17 cellular contexts compared by ENCODE assay signal in the genomic region with DNA sequence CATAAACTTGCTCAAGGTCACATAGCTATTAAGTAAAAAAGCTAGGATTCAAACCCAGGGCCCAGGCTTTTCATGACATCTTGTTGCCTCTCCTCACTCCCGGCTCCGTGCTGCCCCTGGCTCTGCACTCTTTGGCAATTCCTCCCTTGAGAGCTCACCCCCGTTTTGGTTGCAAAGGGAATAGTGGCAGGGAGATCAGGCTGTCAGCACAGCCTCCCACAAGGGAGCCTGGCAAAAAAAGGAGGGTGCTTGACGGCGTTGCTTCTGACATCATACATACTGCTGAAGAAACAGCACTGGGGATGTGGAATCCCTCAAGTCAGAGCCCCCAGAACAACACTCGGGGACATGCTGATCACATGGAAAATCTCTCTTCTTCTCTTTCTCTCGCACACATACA. TPM values are rescaled to one million over a fixed set of nuclear protein-coding genes. Genes with fewer than 3 reads are reported as not detected.
DNase-seq lines count a peak whose midpoint lies in the region; ATAC-seq and TF ChIP-seq lines count a peak whose summit lies in the region.
"Had no signal": no experiment of that assay in that cellular context is flagged by ENCODE, and none has a peak within 500 bp of the region (broad histone marks: within the 10 kb centered on the region; RNA-seq: fewer than 3 reads in every experiment).

No MANE protein-coding gene starts in this region.

- no peaks in the 10 kb centered on the region for H3K79me2 ChIP-seq in neural cell (replicated peaks; ENCODE audit: insufficient read depth, low read length)

- H3K9ac ChIP-seq in BLaER1 (no peak overlapping the region), neural cell (ENCODE audit: low read length) (peak overlapping the region; percentile 49)
- H3K9ac ChIP-seq: GM23248 had no signal

- no peak overlapping the region for H3K4me3 Mint-ChIP-seq in activated T-cell treated with anti-CD3 and anti-CD28 coated beads, Interleukin-2, amount 50 U/mL, for 24 hours
- H3K4me3 Mint-ChIP-seq: CD8-positive, alpha-beta T cell; IgD-negative memory B cell had no signal

- peak; percentile 44 for DNase-seq in spleen
- no peak for DNase-seq in GM20000 (ENCODE audit: low spot score)
- DNase-seq in aorta, result no peak
- no peak for DNase-seq in activated T-cell treated with anti-CD3 and anti-CD28 coated beads, Interleukin-2, amount 50 U/mL, for 24 hours
- DNase-seq in stimulated activated CD4-positive, alpha-beta T cell treated with anti-CD3 and anti-CD28 coated beads, Interleukin-4, amount 100 ng/mL, for 4 hours, result no peak
- DNase-seq: AML-193, Calu3, DMS79 treated with DMSO at 0.1 percent for 48 hours, GM23248 had no signal

- H3K36me3 Mint-ChIP-seq in activated T-cell treated with anti-CD3 and anti-CD28 coated beads, Interleukin-2, amount 50 U/mL, for 24 hours (ENCODE audit: low read depth), result no peaks in the 10 kb centered on the region
- H3K36me3 Mint-ChIP-seq: CD8-positive, alpha-beta T cell; IgD-negative memory B cell had no signal

- H3K4me1 Mint-ChIP-seq in activated T-cell treated with anti-CD3 and anti-CD28 coated beads, Interleukin-2, amount 50 U/mL, for 24 hours (ENCODE audit: low read depth), result peaks cover 32% of the 10 kb centered on the region

- TF ChIP-seq POLR2A in spleen (IDR thresholded peaks at IDR 0.05), result no peak

- H3K4me3 ChIP-seq in BLaER1 (no peak overlapping the region), neural cell (ENCODE audit: low read length) (peak overlapping the region; percentile 52), spleen (no peak overlapping the region), aorta (ENCODE audit: low read length in 2 of 2) (no peak overlapping the region)
- H3K4me3 ChIP-seq: GM12878, GM23248, HAP-1 had no signal

- H3K27me3 ChIP-seq in BLaER1 (peaks cover 72% of the 10 kb centered on the region), neural cell (ENCODE audit: insufficient read depth, low read depth, low read length) (no peaks in the 10 kb centered on the region), spleen (replicated peaks in 1 of 7) (peaks cover 0 to 41% (median 0%) of the 10 kb centered on the region in 7 donors), aorta (ENCODE audit: control insufficient read depth in 1 of 2, insufficient read depth in 2 of 2, low read length in 1 of 2) (no peaks in the 10 kb centered on the region)

- H2AFZ ChIP-seq in neural cell (ENCODE audit: low read depth, low read length), result no peak overlapping the region
- H2AFZ ChIP-seq: GM23248 had no signal

- peaks cover 52% of the 10 kb centered on the region for H3K27me3 Mint-ChIP-seq in activated T-cell treated with anti-CD3 and anti-CD28 coated beads, Interleukin-2, amount 50 U/mL, for 24 hours

- TF ChIP-seq EP300 in neural cell (conservative IDR thresholded peaks at IDR 0.05; ENCODE audit: poor library complexity, severe bottlenecking), result no peak

- H3K9me3 Mint-ChIP-seq in activated T-cell treated with anti-CD3 and anti-CD28 coated beads, Interleukin-2, amount 50 U/mL, for 24 hours, result no peaks in the 10 kb centered on the region
- H3K9me3 Mint-ChIP-seq: CD8-positive, alpha-beta T cell had no signal

- intact Hi-C loops in spleen (cut with DNase I; ENCODE audit: low total_unique reads) (no loop called here), aorta (cut with DNase I) (no loop called here)

- H3K27ac ChIP-seq in BLaER1, result no peak overlapping the region
- peak overlapping the region; percentile 0 for H3K27ac ChIP-seq in angular gyrus (ENCODE audit: low read depth, low read length)
- H3K27ac ChIP-seq in neural cell (ENCODE audit: low read length), result peak overlapping the region; percentile 75
- no peak overlapping the region for H3K27ac ChIP-seq in spleen
- no peak overlapping the region for H3K27ac ChIP-seq in aorta (ENCODE audit: low read depth in 1 of 2, low read length in 2 of 2)
- H3K27ac ChIP-seq: GM23248 had no signal

- H3K9me2 ChIP-seq in neural cell (ENCODE audit: insufficient read depth, low read length), result no peaks in the 10 kb centered on the region

- H3K4me1 ChIP-seq in BLaER1 (peaks cover 57% of the 10 kb centered on the region), spleen (peaks cover 0 to 31% (median 0%) of the 10 kb centered on the region in 6 donors), aorta (ENCODE audit: control insufficient read depth in 1 of 2, insufficient read depth in 2 of 2, low read length in 2 of 2) (no peaks in the 10 kb centered on the region)
- H3K4me1 ChIP-seq: HAP-1 had no signal

- TF ChIP-seq RAD21 in neural cell (conservative IDR thresholded peaks at IDR 0.05), result no peak

- H3F3A ChIP-seq in neural cell (ENCODE audit: insufficient read depth, low read length, poor library complexity, severe bottlenecking), result no peaks in the 10 kb centered on the region

- TF ChIP-seq CTCF in neural cell (IDR thresholded peaks at IDR 0.05; ENCODE audit: poor library complexity, severe bottlenecking) (no peak), spleen (IDR thresholded peaks at IDR 0.05 in 8 of 11, conservative IDR thresholded peaks at IDR 0.05 in 3 of 11) (no peak), GM20000 (IDR thresholded peaks at IDR 0.05; ENCODE audit: extremely low read depth, missing control alignments) (no peak)

- ATAC-seq in aorta (ENCODE audit: low FRiP score), result no peak
- ATAC-seq: CD8-positive, alpha-beta T cell; GM12878; HepG2 had no signal

- H3K4me2 ChIP-seq in BLaER1 (peak overlapping the region; percentile 61), neural cell (ENCODE audit: low read length) (no peak overlapping the region)

- no peak overlapping the region for H3K27ac Mint-ChIP-seq in activated T-cell treated with anti-CD3 and anti-CD28 coated beads, Interleukin-2, amount 50 U/mL, for 24 hours
- H3K27ac Mint-ChIP-seq: CD8-positive, alpha-beta T cell; IgD-negative memory B cell had no signal

- H3K36me3 ChIP-seq in BLaER1 (no peaks in the 10 kb centered on the region), neural cell (ENCODE audit: insufficient read depth, low read length) (no peaks in the 10 kb centered on the region), spleen (no peaks in the 10 kb centered on the region), aorta (ENCODE audit: control insufficient read depth in 1 of 2, insufficient read depth in 2 of 2, low read length in 1 of 2) (no peaks in the 10 kb centered on the region)
- H3K36me3 ChIP-seq: HAP-1 had no signal

- 67 to 94% (median 82%) methylated on average over 6 to 7 of the region's 7 CpGs for WGBS in spleen, 5 donors
- 62 to 71% methylated on average over 6 to 7 of the region's 7 CpGs for WGBS in aorta, 2 donors

- H3K9me3 ChIP-seq in BLaER1, result no peaks in the 10 kb centered on the region
- H3K9me3 ChIP-seq in neural cell (ENCODE audit: low read length), result no peaks in the 10 kb centered on the region
- no peaks in the 10 kb centered on the region for H3K9me3 ChIP-seq in spleen
- H3K9me3 ChIP-seq in aorta (ENCODE audit: control insufficient read depth, low read length), result no peaks in the 10 kb centered on the region
- H3K9me3 ChIP-seq: HAP-1 had no signal

- H4K20me1 ChIP-seq in BLaER1, result peaks cover 30% of the 10 kb centered on the region; the same call in 1 of the 2 replicates
- H4K20me1 ChIP-seq in neural cell (ENCODE audit: insufficient read depth), result no peaks in the 10 kb centered on the region

TF ChIP-seq in neural cell, 6 proteins besides CTCF, POLR2A, EP300 and RAD21:
- TF ChIP-seq POLR2AphosphoS5 (IDR thresholded peaks at IDR 0.05) (no peak), MXI1 (conservative IDR thresholded peaks at IDR 0.05; ENCODE audit: poor library complexity, severe bottlenecking) (no peak), TAF1 (IDR thresholded peaks at IDR 0.05; ENCODE audit: low read depth) (no peak), EZH2 (IDR thresholded peaks at IDR 0.05; ENCODE audit: borderline replicate concordance, insufficient read depth, low read length, poor library complexity, severe bottlenecking) (no peak), SMC3 (conservative IDR thresholded peaks at IDR 0.05; ENCODE audit: poor library complexity) (no peak)
- TF ChIP-seq, protein P1, sequence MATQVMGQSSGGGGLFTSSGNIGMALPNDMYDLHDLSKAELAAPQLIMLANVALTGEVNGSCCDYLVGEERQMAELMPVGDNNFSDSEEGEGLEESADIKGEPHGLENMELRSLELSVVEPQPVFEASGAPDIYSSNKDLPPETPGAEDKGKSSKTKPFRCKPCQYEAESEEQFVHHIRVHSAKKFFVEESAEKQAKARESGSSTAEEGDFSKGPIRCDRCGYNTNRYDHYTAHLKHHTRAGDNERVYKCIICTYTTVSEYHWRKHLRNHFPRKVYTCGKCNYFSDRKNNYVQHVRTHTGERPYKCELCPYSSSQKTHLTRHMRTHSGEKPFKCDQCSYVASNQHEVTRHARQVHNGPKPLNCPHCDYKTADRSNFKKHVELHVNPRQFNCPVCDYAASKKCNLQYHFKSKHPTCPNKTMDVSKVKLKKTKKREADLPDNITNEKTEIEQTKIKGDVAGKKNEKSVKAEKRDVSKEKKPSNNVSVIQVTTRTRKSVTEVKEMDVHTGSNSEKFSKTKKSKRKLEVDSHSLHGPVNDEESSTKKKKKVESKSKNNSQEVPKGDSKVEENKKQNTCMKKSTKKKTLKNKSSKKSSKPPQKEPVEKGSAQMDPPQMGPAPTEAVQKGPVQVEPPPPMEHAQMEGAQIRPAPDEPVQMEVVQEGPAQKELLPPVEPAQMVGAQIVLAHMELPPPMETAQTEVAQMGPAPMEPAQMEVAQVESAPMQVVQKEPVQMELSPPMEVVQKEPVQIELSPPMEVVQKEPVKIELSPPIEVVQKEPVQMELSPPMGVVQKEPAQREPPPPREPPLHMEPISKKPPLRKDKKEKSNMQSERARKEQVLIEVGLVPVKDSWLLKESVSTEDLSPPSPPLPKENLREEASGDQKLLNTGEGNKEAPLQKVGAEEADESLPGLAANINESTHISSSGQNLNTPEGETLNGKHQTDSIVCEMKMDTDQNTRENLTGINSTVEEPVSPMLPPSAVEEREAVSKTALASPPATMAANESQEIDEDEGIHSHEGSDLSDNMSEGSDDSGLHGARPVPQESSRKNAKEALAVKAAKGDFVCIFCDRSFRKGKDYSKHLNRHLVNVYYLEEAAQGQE (IDR thresholded peaks at IDR 0.05; ENCODE audit: borderline replicate concordance), result no peak

RNA-seq across cellular contexts. Expression of gene IQSEC2, which starts 20.5 kb away (rescaled TPM):
- polyA plus RNA-seq in neural cell, result 2.4 and 3.6 TPM in 2 replicates
- polyA minus RNA-seq in neural cell, result 4.4 and 7.1 TPM in 2 replicates
- total RNA-seq in spleen, result 10 to 100 TPM in 4 of 7 donors, 1 to 10 TPM in 3; 6.8 to 15.7 (median 10.5) TPM
- polyA plus RNA-seq in spleen, result 1 to 10 TPM; 5.2 to 8.0 (median 5.5) TPM
- 10 to 100 TPM; 17.1 to 27.4 TPM for total RNA-seq in aorta
- 10 to 100 TPM; 15.2 to 15.4 TPM for polyA plus RNA-seq in aorta
- polyA plus RNA-seq: IgD-negative memory B cell had no signal

RNA-seq across cellular contexts. Expression of gene KDM5C, which starts 35.8 kb away (rescaled TPM):
- 67.8 and 90.8 TPM in 2 replicates for polyA plus RNA-seq in neural cell
- polyA minus RNA-seq in neural cell, result 150 and 167 TPM in 2 replicates
- 100 to 1,000 TPM in 5 of 7 donors, 10 to 100 TPM in 2; 96.6 to 165 (median 140) TPM for total RNA-seq in spleen
- polyA plus RNA-seq in spleen, result 10 to 100 TPM; 10.4 to 35.3 (median 16.9) TPM
- 100 to 1,000 TPM in 1 of 2 donors, 10 to 100 TPM in 1; 78.7 to 118 TPM for total RNA-seq in aorta
- polyA plus RNA-seq in aorta, result 10 to 100 TPM; 14.0 to 37.1 TPM

Comparison
In these comparisons a context has a peak if more than half of its experiments do, and no peak if none do; other contexts are left out.
1. H3K27ac ChIP-seq: peak in angular gyrus (single experiment) and neural cell (single experiment); none in BLaER1 (single experiment), spleen (0 of 8) and aorta (0 of 2).